Comparison of ENCODE assay signal across 14 cellular contexts in the genomic region with DNA sequence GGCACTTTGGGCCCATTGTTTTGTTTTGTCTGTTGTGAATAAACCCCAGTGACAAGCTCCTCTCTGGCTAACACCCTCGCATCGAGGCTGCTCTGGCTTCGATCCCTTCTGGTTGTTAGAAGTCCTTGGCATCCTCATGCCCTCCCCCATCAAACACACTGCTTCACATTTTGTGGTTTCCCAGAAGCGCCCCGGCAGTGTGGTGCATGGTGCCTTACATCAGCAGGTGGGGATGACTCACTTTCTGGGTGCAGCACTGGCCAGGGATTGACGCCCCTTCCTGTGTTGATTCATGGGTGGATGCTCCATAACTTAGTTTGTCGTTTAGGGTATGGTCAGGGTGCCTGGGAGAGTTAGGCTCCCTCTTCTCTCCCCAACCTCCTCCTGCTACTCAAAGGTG. TPM values are rescaled to one million over a fixed set of nuclear protein-coding genes. Genes with fewer than 3 reads are reported as not detected.
DNase-seq lines count a peak whose midpoint lies in the region; ATAC-seq and TF ChIP-seq lines count a peak whose summit lies in the region.
"Had no signal": no experiment of that assay in that cellular context is flagged by ENCODE, and none has a peak within 500 bp of the region (broad histone marks: within the 10 kb centered on the region; RNA-seq: fewer than 3 reads in every experiment).

No MANE protein-coding gene starts in this region.

- H3K27me3 Mint-ChIP-seq in activated CD8-positive, alpha-beta memory T cell treated with anti-CD3 and anti-CD28 coated beads, Interleukin-2, amount 10 ng/mL, durations not matched to agents 7 days and 5 days, result no peaks in the 10 kb centered on the region

- no peaks in the 10 kb centered on the region for H3K9me3 Mint-ChIP-seq in activated CD8-positive, alpha-beta memory T cell treated with anti-CD3 and anti-CD28 coated beads, Interleukin-2, amount 10 ng/mL, durations not matched to agents 7 days and 5 days (ENCODE audit: low read depth)

- DNase-seq in activated CD8-positive, alpha-beta memory T cell treated with anti-CD3 and anti-CD28 coated beads, Interleukin-2, amount 10 ng/mL, durations not matched to agents 7 days and 5 days, result peak; percentile 42
- no peak for DNase-seq in activated CD8-positive, alpha-beta memory T cell treated with anti-CD3 and anti-CD28 coated beads, Interleukin-2, amount 50 U/mL, for 48 hours
- DNase-seq in NCI-H226 (peak; percentile 88), astrocyte of the spinal cord (ENCODE audit: low read depth, low spot score) (peak; percentile 96), renal cortical epithelial cell (ENCODE audit: low read depth) (peak; percentile 95), NCI-H2171 (lab: John Stamatoyannopoulos, UW) (no peak)
- DNase-seq in stimulated activated naive CD4-positive, alpha-beta T cell treated with Interleukin-2 at 50 U/mL for 16 hours (lab: John Stamatoyannopoulos, UW), result no peak
- DNase-seq: activated CD4-positive, alpha-beta T cell treated with anti-CD3 and anti-CD28 coated beads for 4 hours; GF-D8; NCI-H187; transverse colon had no signal

- H3K4me1 Mint-ChIP-seq in activated CD8-positive, alpha-beta memory T cell treated with anti-CD3 and anti-CD28 coated beads, Interleukin-2, amount 10 ng/mL, durations not matched to agents 7 days and 5 days, result no peaks in the 10 kb centered on the region

- in situ Hi-C loops in astrocyte of the spinal cord (cut with HindIII; ENCODE audit: low sequenced_read_pairs), result no loop called here

- H3K36me3 Mint-ChIP-seq in activated CD8-positive, alpha-beta memory T cell treated with anti-CD3 and anti-CD28 coated beads, Interleukin-2, amount 10 ng/mL, durations not matched to agents 7 days and 5 days, result no peaks in the 10 kb centered on the region

- CTCF ChIA-PET in activated CD8-positive, alpha-beta memory T cell treated with anti-CD3 and anti-CD28 coated beads, Interleukin-2, amount 10 ng/mL, durations not matched to agents 7 days and 5 days (lab: Charles Lee), result no interaction called here

- H3K27ac Mint-ChIP-seq in activated CD8-positive, alpha-beta memory T cell treated with anti-CD3 and anti-CD28 coated beads, Interleukin-2, amount 10 ng/mL, durations not matched to agents 7 days and 5 days, result no peak overlapping the region

- no peak overlapping the region for H3K4me3 ChIP-seq in astrocyte of the spinal cord (ENCODE audit: low read depth, low read length)
- H3K4me3 ChIP-seq: transverse colon had no signal

- no peak for ATAC-seq in activated CD8-positive, alpha-beta memory T cell treated with anti-CD3 and anti-CD28 coated beads, Interleukin-2, amount 10 ng/mL, durations not matched to agents 7 days and 5 days
- no peak for ATAC-seq in HG03280 (IDR thresholded peaks at IDR 0.05; ENCODE audit: unreplicated experiment)
- ATAC-seq: left lobe of liver, Panc1 had no signal

- no peak for TF ChIP-seq CTCF in astrocyte of the spinal cord (IDR thresholded peaks at IDR 0.05; ENCODE audit: low read depth, low read length)

- H3K4me3 Mint-ChIP-seq in activated CD8-positive, alpha-beta memory T cell treated with anti-CD3 and anti-CD28 coated beads, Interleukin-2, amount 10 ng/mL, durations not matched to agents 7 days and 5 days, result no peak overlapping the region

RNA-seq across cellular contexts. Expression of a gene that starts 51.4 kb away (rescaled TPM):
- not detected for total RNA-seq in activated CD8-positive, alpha-beta memory T cell treated with anti-CD3 and anti-CD28 coated beads, Interleukin-2, amount 10 ng/mL, durations not matched to agents 7 days and 5 days
- 20.0 and 30.3 TPM in 2 replicates for total RNA-seq in renal cortical epithelial cell

Comparison
In these comparisons a context has a peak if more than half of its experiments do, and no peak if none do; other contexts are left out.
1. DNase-seq: peak in activated CD8-positive, alpha-beta memory T cell treated with anti-CD3 and anti-CD28 coated beads, Interleukin-2, amount 10 ng/mL, durations not matched to agents 7 days and 5 days (single experiment), NCI-H226 (single experiment), astrocyte of the spinal cord (single experiment) and renal cortical epithelial cell (single experiment); none in activated CD8-positive, alpha-beta memory T cell treated with anti-CD3 and anti-CD28 coated beads, Interleukin-2, amount 50 U/mL, for 48 hours (single experiment), NCI-H2171 (single experiment) and stimulated activated naive CD4-positive, alpha-beta T cell treated with Interleukin-2 at 50 U/mL for 16 hours (single experiment).
2. RNA of a gene that starts 51.4 kb away (total RNA-seq): 20.0 to 30.3 TPM in renal cortical epithelial cell; not detected in activated CD8-positive, alpha-beta memory T cell treated with anti-CD3 and anti-CD28 coated beads, Interleukin-2, amount 10 ng/mL, durations not matched to agents 7 days and 5 days; every median in the first group is over 10 times any median in the second.